In the genomic region with DNA sequence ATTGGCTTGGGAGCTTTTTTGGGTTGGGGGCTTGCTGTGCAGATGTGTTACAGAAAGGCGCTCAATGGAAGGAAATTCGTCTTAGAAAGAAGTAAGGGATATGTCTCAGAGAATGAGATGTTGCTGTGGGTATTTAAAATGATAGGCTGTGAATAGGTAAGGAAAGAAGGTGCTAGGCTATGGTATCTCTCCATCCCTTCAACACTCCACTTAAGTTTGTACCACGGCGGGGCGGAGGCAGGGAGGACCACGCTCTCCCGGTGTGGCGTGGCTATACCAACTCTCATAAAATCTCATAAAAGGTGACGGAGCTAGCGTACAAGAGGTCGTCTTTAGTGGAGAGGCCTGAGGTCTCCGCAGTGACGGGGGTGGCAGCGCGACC, we compare ENCODE assay signal across 8 cellular contexts. TPM values are rescaled to one million over a fixed set of nuclear protein-coding genes. Genes with fewer than 3 reads are reported as not detected.
DNase-seq lines count a peak whose midpoint lies in the region; ATAC-seq and TF ChIP-seq lines count a peak whose summit lies in the region.

No MANE protein-coding gene starts in this region.

- peak overlapping the region; percentile 83 for H3K4me2 ChIP-seq in fibroblast of lung (ENCODE audit: extremely low read depth, insufficient read depth, low read length)
- H3K4me2 ChIP-seq in trophoblast cell (ENCODE audit: low read length) = peak overlapping the region; percentile 83

- H3K23ac ChIP-seq in trophoblast cell (ENCODE audit: low read length) = no peak overlapping the region

- H2AFZ ChIP-seq in fibroblast of lung (ENCODE audit: low read length) (peak overlapping the region; percentile 100), trophoblast cell (ENCODE audit: insufficient read depth, low read length, poor library complexity) (peak overlapping the region; percentile 86)

- H3K9me3 ChIP-seq in HAP-1 (peaks cover 3% of the 10 kb centered on the region; the same call in 1 of the 2 replicates), Panc1 (ENCODE audit: control insufficient read depth, insufficient read depth, low read depth, low read length) (no peaks in the 10 kb centered on the region), fibroblast of lung (ENCODE audit: control insufficient read depth, insufficient read depth, low read depth, low read length) (no peaks in the 10 kb centered on the region), trophoblast cell (ENCODE audit: insufficient read depth, low read depth, low read length) (peaks cover 2% of the 10 kb centered on the region)

- peak overlapping the region; percentile 28 for H2BK120ac ChIP-seq in trophoblast cell (ENCODE audit: insufficient read depth, low read length, poor library complexity)

- CTCF ChIA-PET in Panc1 (lab: Charles Lee) = no interaction called here

- peak overlapping the region; percentile 64 for H3K14ac ChIP-seq in trophoblast cell (ENCODE audit: low read length)

- H4K91ac ChIP-seq in trophoblast cell (ENCODE audit: low read depth, low read length) = peak overlapping the region; percentile 81

- H3K36me3 ChIP-seq in HAP-1 (replicated peaks) (no peaks in the 10 kb centered on the region; the same call in 1 of the 2 replicates), Panc1 (ENCODE audit: control insufficient read depth, insufficient read depth, low read length) (no peaks in the 10 kb centered on the region), fibroblast of lung (ENCODE audit: control insufficient read depth, insufficient read depth, low read length) (no peaks in the 10 kb centered on the region), trophoblast cell (ENCODE audit: control insufficient read depth in 1 of 2, insufficient read depth in 2 of 2, low read length in 2 of 2) (no peaks in the 10 kb centered on the region)

- no peak overlapping the region for H2BK12ac ChIP-seq in trophoblast cell (ENCODE audit: low read length)

- no peaks in the 10 kb centered on the region for H4K20me1 ChIP-seq in fibroblast of lung (ENCODE audit: control insufficient read depth, extremely low read depth, insufficient read depth, low read length)

- H3K9ac ChIP-seq in fibroblast of lung (ENCODE audit: insufficient read depth, low read length) = peak overlapping the region; percentile 11
- no peak overlapping the region for H3K9ac ChIP-seq in trophoblast cell (ENCODE audit: low read length)

- no peak for TF ChIP-seq CTCF in Panc1 (IDR thresholded peaks at IDR 0.05)
- no peak for TF ChIP-seq CTCF in fibroblast of lung (conservative IDR thresholded peaks at IDR 0.05 in 1 of 2, IDR thresholded peaks at IDR 0.05 in 1 of 2; ENCODE audit: low read depth in 1 of 2, low read length in 2 of 2)

- H3K4me3 ChIP-seq in GM08714 (ENCODE audit: low read length) = peak overlapping the region; percentile 86
- H3K4me3 ChIP-seq in HAP-1 = peak overlapping the region; percentile 85
- H3K4me3 ChIP-seq in Panc1 (ENCODE audit: low read depth in 2 of 2, low read length in 2 of 2) = peak overlapping the region; percentile 93 to 94
- H3K4me3 ChIP-seq in fibroblast of lung (replicated peaks in 1 of 4; ENCODE audit: control extremely low read depth in 1 of 4, insufficient read depth in 1 of 4, low read depth in 3 of 4, low read length in 4 of 4) = peak overlapping the region; percentile 78 to 97 (median 92)
- H3K4me3 ChIP-seq in trophoblast cell (ENCODE audit: low read depth, low read length) = peak overlapping the region; percentile 93

- peak overlapping the region; percentile 38 for H3K4ac ChIP-seq in trophoblast cell (ENCODE audit: low read depth, low read length)

- H2AK5ac ChIP-seq in trophoblast cell (ENCODE audit: low read length) = no peak overlapping the region

- H3K4me1 ChIP-seq in HAP-1 (peaks cover 44% of the 10 kb centered on the region), Panc1 (ENCODE audit: control insufficient read depth, insufficient read depth, low read length) (peaks cover 5% of the 10 kb centered on the region; the same call in 1 of the 2 replicates), fibroblast of lung (ENCODE audit: control insufficient read depth, extremely low read depth, insufficient read depth, low read length) (no peaks in the 10 kb centered on the region), trophoblast cell (ENCODE audit: control insufficient read depth in 1 of 2, insufficient read depth in 2 of 2, low read length in 2 of 2) (peaks cover 0 to 2% of the 10 kb centered on the region in 2 experiments)

- BruUV-seq in Panc1 (replicated peaks; lab: Mats Ljungman, UMichigan) = no TSS peak

- no peaks in the 10 kb centered on the region for H3K27me3 ChIP-seq in HAP-1 (ENCODE audit: low read depth)
- H3K27me3 ChIP-seq in Panc1 (ENCODE audit: control insufficient read depth, insufficient read depth, low read length) = no peaks in the 10 kb centered on the region
- no peaks in the 10 kb centered on the region for H3K27me3 ChIP-seq in fibroblast of lung (ENCODE audit: control insufficient read depth, insufficient read depth, low read length)
- no peaks in the 10 kb centered on the region for H3K27me3 ChIP-seq in trophoblast cell (ENCODE audit: insufficient read depth, low read length)

- H3K27ac ChIP-seq in Panc1 (ENCODE audit: low read length) (peak overlapping the region; percentile 96), fibroblast of lung (ENCODE audit: insufficient read depth, low read length) (peak overlapping the region; percentile 42), trophoblast cell (ENCODE audit: low read depth, low read length) (no peak overlapping the region)

- peak overlapping the region; percentile 97 for H4K8ac ChIP-seq in trophoblast cell (ENCODE audit: low read depth, low read length)

- H3K79me2 ChIP-seq in fibroblast of lung (ENCODE audit: control insufficient read depth, insufficient read depth, low read length) (peaks cover 30% of the 10 kb centered on the region), trophoblast cell (ENCODE audit: control insufficient read depth, insufficient read depth, low read length, poor library complexity) (peaks cover 3% of the 10 kb centered on the region)

- H3K18ac ChIP-seq in trophoblast cell (ENCODE audit: low read length) = peak overlapping the region; percentile 9

- no peak overlapping the region for H2BK5ac ChIP-seq in trophoblast cell (ENCODE audit: low read depth, low read length, poor library complexity)

- DNase-seq in HAP-1 (ENCODE audit: low spot score in 2 of 2) (no peak), Panc1 (ENCODE audit: low read depth, low spot score) (peak; percentile 55), fibroblast of lung (ENCODE audit: low read depth in 2 of 2) (no peak), trophoblast cell (no peak), NCI-H1930 (lab: John Stamatoyannopoulos, UW) (no peak), cerebellum (ENCODE audit: low spot score) (no peak), NCI-H69 (lab: John Stamatoyannopoulos, UW) (no peak)

- in situ Hi-C loops in HAP-1 (cut with MboI; ENCODE audit: low sequenced_read_pairs) = no loop called here
- in situ Hi-C loops in Panc1 (cut with HindIII; ENCODE audit: low pct_unique_long_range_greater_than_20kb, low sequenced_read_pairs) = no loop called here

- no CpG with 5 or more reads among the region's 15 CpGs for WGBS in trophoblast cell (ENCODE audit: extremely low coverage, insufficient coverage, insufficient read length)

- intact Hi-C loops in Panc1 (cut with micrococcal nuclease; ENCODE audit: unreplicated experiment) = no loop called here

- peak overlapping the region; percentile 96 for H4K12ac ChIP-seq in trophoblast cell (ENCODE audit: low read depth, low read length)

- peaks cover 9% of the 10 kb centered on the region for H3K79me1 ChIP-seq in trophoblast cell (ENCODE audit: low read length)

- ATAC-seq in Panc1 = peak; percentile 81

- POLR2A ChIA-PET in Panc1 (lab: Charles Lee) = no interaction called here

RNA-seq across cellular contexts. Expression of a gene that starts 0.3 kb away (rescaled TPM):
- total RNA-seq in Panc1 (2021; ENCODE audit: unreplicated experiment) (20.5 TPM), fibroblast of lung (27.7 and 33.5 TPM in 2 replicates), cerebellum (63.3 TPM)
- 10.9 TPM for polyA plus RNA-seq in Panc1 (2012; ENCODE audit: insufficient read length)
- polyA plus RNA-seq in fibroblast of lung = 14.1 and 20.9 TPM in 2 replicates
- 13.2 and 17.7 TPM in 2 replicates for polyA plus RNA-seq in fibroblast of lung (2012)
- polyA minus RNA-seq in fibroblast of lung (ENCODE audit: low replicate concordance) = 4.0 and 4.6 TPM in 2 replicates
- polyA plus RNA-seq in trophoblast cell (2013) = 7.2 and 8.0 TPM in 2 replicates

RNA-seq across cellular contexts. Expression of a gene that starts 35.1 kb away (rescaled TPM):
- total RNA-seq in Panc1 (2021; ENCODE audit: unreplicated experiment) (34.8 TPM), fibroblast of lung (46.7 and 71.5 TPM in 2 replicates), cerebellum (71.0 TPM)
- polyA plus RNA-seq in Panc1 (2012; ENCODE audit: insufficient read length) = 18.2 TPM
- 21.1 and 23.2 TPM in 2 replicates for polyA plus RNA-seq in fibroblast of lung
- polyA plus RNA-seq in fibroblast of lung (2012) = 14.1 and 15.4 TPM in 2 replicates
- 6.1 and 11.0 TPM in 2 replicates for polyA minus RNA-seq in fibroblast of lung (ENCODE audit: low replicate concordance)
- 14.9 and 15.7 TPM in 2 replicates for polyA plus RNA-seq in trophoblast cell (2013)
